Comparison of ENCODE assay signal across 8 cellular contexts in genomic region chr12:122190842-122191668, GRCh38. TPM values are rescaled to one million over a fixed set of nuclear protein-coding genes. Genes with fewer than 3 reads are reported as not detected.
DNase-seq lines count a peak whose midpoint lies in the region; TF ChIP-seq lines count a peak whose summit lies in the region.

No MANE protein-coding gene starts in this region.

- H3K36me3 ChIP-seq in MG63 (no peaks in the 10 kb centered on the region), uterus (no peaks in the 10 kb centered on the region)

- in situ Hi-C loops in astrocyte of the spinal cord (cut with HindIII; ENCODE audit: low sequenced_read_pairs), result no loop called here

- no peaks in the 10 kb centered on the region for H3K27me3 ChIP-seq in MG63
- no peaks in the 10 kb centered on the region for H3K27me3 ChIP-seq in uterus

- intact Hi-C loops in uterus (cut with DNase I; ENCODE audit: low total_unique reads), result no loop called here

- TF ChIP-seq CTCF in astrocyte of the spinal cord (IDR thresholded peaks at IDR 0.05; ENCODE audit: low read depth, low read length), result peak; percentile 88
- peak in 2 of 4 experiments; percentile 34 to 37 for TF ChIP-seq CTCF in uterus (IDR thresholded peaks at IDR 0.05)

- DNase-seq in NCI-H1105 treated with DMSO at 0.1 percent for 48 hours (lab: John Stamatoyannopoulos, UW), result peak; percentile 22
- no peak for DNase-seq in NCI-H1105 (lab: John Stamatoyannopoulos, UW)
- DNase-seq in MG63, result peak; percentile 43
- peak in 4 of 5 experiments; percentile 32 to 84 (median 54) for DNase-seq in T-helper 2 cell
- DNase-seq in astrocyte of the spinal cord (ENCODE audit: low read depth, low spot score), result peak; percentile 50
- DNase-seq in iris pigment epithelial cell (ENCODE audit: low read depth), result peak; percentile 58
- peak; percentile 55 to 56 for DNase-seq in stimulated activated CD4-positive, alpha-beta T cell treated with anti-CD3 and anti-CD28 coated beads, Interleukin-4, amount 100 ng/mL, for 4 hours
- no peak for DNase-seq in uterus

- H3K4me3 ChIP-seq in MG63, result no peak overlapping the region
- no peak overlapping the region for H3K4me3 ChIP-seq in astrocyte of the spinal cord (ENCODE audit: low read depth, low read length)
- H3K4me3 ChIP-seq in uterus, result no peak overlapping the region

- no peak overlapping the region for H3K27ac ChIP-seq in uterus

- H3K9me3 ChIP-seq in MG63, result peaks cover 11% of the 10 kb centered on the region
- H3K9me3 ChIP-seq in uterus, result no peaks in the 10 kb centered on the region

- no peaks in the 10 kb centered on the region for H3K4me1 ChIP-seq in uterus

- TF ChIP-seq POLR2A in uterus (IDR thresholded peaks at IDR 0.05), result no peak

RNA-seq across cellular contexts. Expression of gene LRRC43, which starts 8.1 kb away (rescaled TPM):
- not detected in 2 replicates for total RNA-seq in MG63 (2014; rRNA removed; shearing (Covaris generic); ENCODE audit: low replicate concordance)
- total RNA-seq in uterus, result 1 to 10 TPM in 2 of 4 donors, not detected in 2; 2.4 to 3.3 TPM

RNA-seq across cellular contexts. Expression of gene B3GNT4, which starts 12.5 kb away (rescaled TPM):
- not detected in 2 replicates for total RNA-seq in MG63 (2014; rRNA removed; shearing (Covaris generic); ENCODE audit: low replicate concordance)
- total RNA-seq in uterus, result under 1 TPM in 1 of 4 donors, not detected in 3; 0.14 TPM

RNA-seq across cellular contexts. Expression of gene IL31, which starts 17.0 kb away (rescaled TPM):
- total RNA-seq in MG63 (2014; rRNA removed; shearing (Covaris generic); ENCODE audit: low replicate concordance), result not detected in 2 replicates
- not detected for total RNA-seq in uterus

RNA-seq across cellular contexts. Expression of gene DIABLO, which starts 34.8 kb away (rescaled TPM):
- 70.9 and 74.7 TPM in 2 replicates for total RNA-seq in MG63 (2014; rRNA removed; shearing (Covaris generic); ENCODE audit: low replicate concordance)
- 10 to 100 TPM; 46.2 to 68.9 (median 53.9) TPM for total RNA-seq in uterus

Comparison
In these comparisons a context has a peak if more than half of its experiments do, and no peak if none do; other contexts are left out.
1. DNase-seq: peak in NCI-H1105 treated with DMSO at 0.1 percent for 48 hours (single experiment), MG63 (single experiment), T-helper 2 cell (4 of 5), astrocyte of the spinal cord (single experiment), iris pigment epithelial cell (single experiment) and stimulated activated CD4-positive, alpha-beta T cell treated with anti-CD3 and anti-CD28 coated beads, Interleukin-4, amount 100 ng/mL, for 4 hours (2 of 2); none in NCI-H1105 (single experiment) and uterus (0 of 2).